ENCODE assay signal across 8 cellular contexts in genomic region chr6:30828027-30828962, GRCh38. TPM values are rescaled to one million over a fixed set of nuclear protein-coding genes. Genes with fewer than 3 reads are reported as not detected.
DNase-seq lines count a peak whose midpoint lies in the region; ATAC-seq and TF ChIP-seq lines count a peak whose summit lies in the region.

No MANE protein-coding gene starts in this region.

- H3K27ac Mint-ChIP-seq in activated naive CD4-positive, alpha-beta T cell treated with anti-CD3 and anti-CD28 coated beads, Interleukin-2, amount 50 U/mL, for 72 hours, result peak overlapping the region; percentile 86 to 94

- H3K9me3 Mint-ChIP-seq in activated naive CD4-positive, alpha-beta T cell treated with anti-CD3 and anti-CD28 coated beads, Interleukin-2, amount 50 U/mL, for 72 hours, result no peaks in the 10 kb centered on the region

- peak overlapping the region; percentile 64 for H3K27ac ChIP-seq in substantia nigra (ENCODE audit: low read depth, low read length, poor library complexity, severe bottlenecking)

- DNase-seq in DMS53 (lab: John Stamatoyannopoulos, UW), result peak; percentile 86
- peak; percentile 71 for DNase-seq in LNCaP clone FGC (ENCODE audit: low read depth)
- peak; percentile 48 for DNase-seq in SKM-1 (lab: John Stamatoyannopoulos, UW; ENCODE audit: unreplicated experiment)
- DNase-seq in activated naive CD4-positive, alpha-beta T cell treated with anti-CD3 and anti-CD28 coated beads, Interleukin-2, amount 50 U/mL, for 72 hours (ENCODE audit: low spot score in 2 of 2), result peak; percentile 79 to 86
- peak; percentile 65 for DNase-seq in glomerular endothelial cell (ENCODE audit: extremely low read depth, low read depth, low spot score)
- DNase-seq in occipital lobe (lab: John Stamatoyannopoulos, UW), result peak; percentile 78
- DNase-seq in substantia nigra (lab: John Stamatoyannopoulos, UW), result peak; percentile 20 to 90 (median 81)

- peaks cover 11 to 26% of the 10 kb centered on the region in 2 donors for H3K36me3 Mint-ChIP-seq in activated naive CD4-positive, alpha-beta T cell treated with anti-CD3 and anti-CD28 coated beads, Interleukin-2, amount 50 U/mL, for 72 hours

- TF ChIP-seq CTCF in LNCaP clone FGC (IDR thresholded peaks at IDR 0.05; ENCODE audit: control insufficient read depth, extremely low read depth, insufficient read depth), result peak; percentile 79

- ATAC-seq in activated naive CD4-positive, alpha-beta T cell treated with anti-CD3 and anti-CD28 coated beads, Interleukin-2, amount 50 U/mL, for 72 hours, result peak; percentile 66 to 79
- ATAC-seq in HG03097 (IDR thresholded peaks at IDR 0.05; ENCODE audit: low FRiP score, unreplicated experiment), result no peak

- no peak overlapping the region for H3K4me3 ChIP-seq in LNCaP clone FGC (ENCODE audit: low read depth, low read length)

RNA-seq across cellular contexts. Expression of gene DDR1, which starts 56.0 kb away (rescaled TPM):
- total RNA-seq in activated naive CD4-positive, alpha-beta T cell treated with anti-CD3 and anti-CD28 coated beads, Interleukin-2, amount 50 U/mL, for 72 hours, result 10 to 100 TPM; 15.2 to 20.7 TPM
- total RNA-seq in glomerular endothelial cell (9.1 and 18.7 TPM in 2 replicates), occipital lobe (108 TPM)
